Comparison of ENCODE assay signal across 8 cellular contexts in genomic region chr6:139370047-139370706, GRCh38. TPM values are rescaled to one million over a fixed set of nuclear protein-coding genes. Genes with fewer than 3 reads are reported as not detected.
DNase-seq lines count a peak whose midpoint lies in the region; ATAC-seq and TF ChIP-seq lines count a peak whose summit lies in the region.

No MANE protein-coding gene starts in this region.

- CTCF ChIA-PET in CD4-positive, alpha-beta memory T cell (lab: Charles Lee; ENCODE audit: partially characterized antibody), result interaction anchor here (0.7 to 3.7 kb wide), 68 partner anchors 9 to 1273 kb away, joined by 3 to 33 read pairs (median 4); partner anchors contain the start of gene TXLNB

- H3K27me3 Mint-ChIP-seq in CD4-positive, alpha-beta memory T cell, result no peaks in the 10 kb centered on the region
- no peaks in the 10 kb centered on the region for H3K27me3 Mint-ChIP-seq in activated naive CD8-positive, alpha-beta T cell treated with anti-CD3 and anti-CD28 coated beads, Interleukin-2, amount 10 ng/mL, durations not matched to agents 7 days and 5 days
- peaks cover 12 to 20% (median 12%) of the 10 kb centered on the region in 3 donors for H3K27me3 Mint-ChIP-seq in immature natural killer cell (ENCODE audit: low read depth in 3 of 3)

- TF ChIP-seq POLR2A in testis (IDR thresholded peaks at IDR 0.05), result no peak

- peaks cover 29 to 65% (median 36%) of the 10 kb centered on the region in 4 donors for H3K4me1 Mint-ChIP-seq in CD4-positive, alpha-beta memory T cell
- H3K4me1 Mint-ChIP-seq in activated naive CD8-positive, alpha-beta T cell treated with anti-CD3 and anti-CD28 coated beads, Interleukin-2, amount 10 ng/mL, durations not matched to agents 7 days and 5 days, result peaks cover 33% of the 10 kb centered on the region
- H3K4me1 Mint-ChIP-seq in immature natural killer cell, result peaks cover 32 to 40% of the 10 kb centered on the region in 2 donors

- no peak overlapping the region for H3K4me3 ChIP-seq in CD4-positive, alpha-beta memory T cell (ENCODE audit: low read length in 2 of 2)
- no peak overlapping the region for H3K4me3 ChIP-seq in testis

- H3K4me1 ChIP-seq in CD4-positive, alpha-beta memory T cell (ENCODE audit: insufficient read depth, low read length), result peaks cover 38% of the 10 kb centered on the region
- H3K4me1 ChIP-seq in testis, result peaks cover 17% of the 10 kb centered on the region

- no peaks in the 10 kb centered on the region for H3K9me3 ChIP-seq in CD4-positive, alpha-beta memory T cell (ENCODE audit: control insufficient read depth in 1 of 2, low read length in 2 of 2)
- H3K9me3 ChIP-seq in testis, result no peaks in the 10 kb centered on the region

- H3K9me3 Mint-ChIP-seq in CD4-positive, alpha-beta memory T cell, result peaks cover 0 to 9% (median 0%) of the 10 kb centered on the region in 8 donors
- no peaks in the 10 kb centered on the region for H3K9me3 Mint-ChIP-seq in activated naive CD8-positive, alpha-beta T cell treated with anti-CD3 and anti-CD28 coated beads, Interleukin-2, amount 10 ng/mL, durations not matched to agents 7 days and 5 days
- no peaks in the 10 kb centered on the region for H3K9me3 Mint-ChIP-seq in immature natural killer cell

- peak overlapping the region; percentile 60 to 100 (median 84) for H3K4me3 Mint-ChIP-seq in CD4-positive, alpha-beta memory T cell
- H3K4me3 Mint-ChIP-seq in activated naive CD8-positive, alpha-beta T cell treated with anti-CD3 and anti-CD28 coated beads, Interleukin-2, amount 10 ng/mL, durations not matched to agents 7 days and 5 days, result no peak overlapping the region
- H3K4me3 Mint-ChIP-seq in immature natural killer cell, result peak overlapping the region in 3 of 5 donors; percentile 8 to 59 (median 55)

- WGBS in testis, 2 donors, result 35 to 52% methylated on average over 6 of the region's 6 CpGs

- peak overlapping the region; percentile 84 to 99 (median 88) for H3K27ac Mint-ChIP-seq in CD4-positive, alpha-beta memory T cell
- H3K27ac Mint-ChIP-seq in activated naive CD8-positive, alpha-beta T cell treated with anti-CD3 and anti-CD28 coated beads, Interleukin-2, amount 10 ng/mL, durations not matched to agents 7 days and 5 days, result peak overlapping the region; percentile 17
- H3K27ac Mint-ChIP-seq in immature natural killer cell, result peak overlapping the region; percentile 45 to 95 (median 77)

- H3K27me3 ChIP-seq in CD4-positive, alpha-beta memory T cell (ENCODE audit: insufficient read depth, low read length), result no peaks in the 10 kb centered on the region
- H3K27me3 ChIP-seq in testis, result no peaks in the 10 kb centered on the region

- peak in 1 of 5 donors; percentile 6 for DNase-seq in CD4-positive, alpha-beta memory T cell
- peak; percentile 61 for DNase-seq in HT-29 (ENCODE audit: low spot score)
- DNase-seq in activated naive CD8-positive, alpha-beta T cell treated with anti-CD3 and anti-CD28 coated beads, Interleukin-2, amount 10 ng/mL, durations not matched to agents 7 days and 5 days, result no peak
- no peak for DNase-seq in immature natural killer cell
- DNase-seq in testis, result no peak
- DNase-seq in NCI-H526 treated with DMSO at 0.1 percent for 48 hours (lab: John Stamatoyannopoulos, UW), result no peak

- H3K36me3 Mint-ChIP-seq in CD4-positive, alpha-beta memory T cell, result peaks cover 32 to 34% of the 10 kb centered on the region in 2 donors
- peaks cover 13% of the 10 kb centered on the region for H3K36me3 Mint-ChIP-seq in activated naive CD8-positive, alpha-beta T cell treated with anti-CD3 and anti-CD28 coated beads, Interleukin-2, amount 10 ng/mL, durations not matched to agents 7 days and 5 days
- H3K36me3 Mint-ChIP-seq in immature natural killer cell, result peaks cover 0 to 5% (median 4%) of the 10 kb centered on the region in 3 donors

- H3K27ac ChIP-seq in CD4-positive, alpha-beta memory T cell (ENCODE audit: low read depth, low read length), result peak overlapping the region; percentile 40
- H3K27ac ChIP-seq in testis, result peak overlapping the region; percentile 93 to 96

- TF ChIP-seq CTCF in testis (IDR thresholded peaks at IDR 0.05), result no peak

- POLR2A ChIA-PET in CD4-positive, alpha-beta memory T cell (lab: Charles Lee; ENCODE audit: partially characterized antibody), result interaction anchor here (0.6 to 5.9 kb wide), 23 partner anchors 9 to 1551 kb away, joined by 3 to 107 read pairs (median 4); partner anchors contain the start of gene TXLNB
- POLR2A ChIA-PET in activated naive CD8-positive, alpha-beta T cell treated with anti-CD3 and anti-CD28 coated beads, Interleukin-2, amount 10 ng/mL, durations not matched to agents 7 days and 5 days (lab: Charles Lee), result interaction anchor here (0.7 to 1.1 kb wide), 3 partner anchors 80 to 287 kb away, joined by 3 to 5 read pairs (median 3); no protein-coding TSS in a partner anchor

- ATAC-seq in activated naive CD8-positive, alpha-beta T cell treated with anti-CD3 and anti-CD28 coated beads, Interleukin-2, amount 10 ng/mL, durations not matched to agents 7 days and 5 days (ENCODE audit: low read depth), result no peak
- ATAC-seq in HG03442 (IDR thresholded peaks at IDR 0.05; ENCODE audit: unreplicated experiment) (no peak), GM19023 (IDR thresholded peaks at IDR 0.05; ENCODE audit: unreplicated experiment) (no peak)

- H3K36me3 ChIP-seq in CD4-positive, alpha-beta memory T cell (ENCODE audit: insufficient read depth, low read length), result no peaks in the 10 kb centered on the region
- H3K36me3 ChIP-seq in testis (ENCODE audit: low read depth, missing control alignments), result no peaks in the 10 kb centered on the region

- intact Hi-C loops in CD4-positive, alpha-beta memory T cell (cut with micrococcal nuclease), result loop anchor here (10.0 kb wide), 2 partner anchors 395 to 735 kb away; no protein-coding TSS in a partner anchor
- intact Hi-C loops in testis (cut with DNase I; ENCODE audit: low total_unique reads), result no loop called here

RNA-seq across cellular contexts. Expression of gene CITED2, which starts 4.3 kb away (rescaled TPM):
- 100 to 1,000 TPM; 114 to 118 TPM for total RNA-seq in CD4-positive, alpha-beta memory T cell
- 10 to 100 TPM; 37.1 to 50.8 TPM for polyA plus RNA-seq in CD4-positive, alpha-beta memory T cell
- 31.3 and 44.4 TPM in 2 replicates for total RNA-seq in HT-29 (2014; rRNA removed; shearing (Covaris generic))
- total RNA-seq in activated naive CD8-positive, alpha-beta T cell treated with anti-CD3 and anti-CD28 coated beads, Interleukin-2, amount 10 ng/mL, durations not matched to agents 7 days and 5 days, result 10 to 100 TPM; 71.7 to 80.4 TPM
- polyA plus RNA-seq in immature natural killer cell (10 to 100 TPM; 11.1 to 36.3 (median 18.4) TPM), testis (ENCODE audit: insufficient read depth, low read depth, low replicate concordance) (65.2 TPM)
- 100 to 1,000 TPM in 1 of 2 donors, 10 to 100 TPM in 1; 70.2 to 115 TPM for total RNA-seq in testis

Comparison
In these comparisons a context has a peak if more than half of its experiments do, and no peak if none do; other contexts are left out.
1. H3K27ac Mint-ChIP-seq: peak in every context shown above with its lines; median percentile 88 in CD4-positive, alpha-beta memory T cell; 77 in immature natural killer cell; 17 in activated naive CD8-positive, alpha-beta T cell treated with anti-CD3 and anti-CD28 coated beads, Interleukin-2, amount 10 ng/mL, durations not matched to agents 7 days and 5 days.